16 cellular contexts compared by ENCODE assay signal in genomic region chr18:12315911-12316310, GRCh38. TPM values are rescaled to one million over a fixed set of nuclear protein-coding genes. Genes with fewer than 3 reads are reported as not detected.
A peak's percentile ranks its signal among the peaks of the same experiment; 100 is the strongest.
DNase-seq lines count a peak whose midpoint lies in the region; ATAC-seq, FAIRE-seq and TF ChIP-seq lines count a peak whose summit lies in the region.
"Had no signal": no experiment of that assay in that cellular context is flagged by ENCODE, and none has a peak within 500 bp of the region (broad histone marks: within the 10 kb centered on the region; RNA-seq: fewer than 3 reads in every experiment).

No MANE protein-coding gene starts in this region.

- H3K9me3 ChIP-seq in body of pancreas (no peaks in the 10 kb centered on the region), spleen (peaks cover 4 to 20% (median 16%) of the 10 kb centered on the region in 8 donors)

- intact Hi-C loops in body of pancreas (cut with DNase I) = no loop called here
- intact Hi-C loops in left cardiac atrium (cut with DNase I) = no loop called here
- intact Hi-C loops in spleen (cut with DNase I; ENCODE audit: low total_unique reads) = no loop called here
- intact Hi-C loops in left colon (cut with DNase I, micrococcal nuclease) = no loop called here

- H3K4me1 ChIP-seq in body of pancreas = peaks cover 43% of the 10 kb centered on the region
- H3K4me1 ChIP-seq in spleen = peaks cover 6 to 44% (median 32%) of the 10 kb centered on the region in 6 donors
- H3K4me1 ChIP-seq: adrenal gland had no signal

- H3K36me3 ChIP-seq in body of pancreas (replicated peaks in 1 of 2; ENCODE audit: insufficient read depth in 1 of 2, low read depth in 2 of 2) = peaks cover 0 to 3% of the 10 kb centered on the region in 2 donors
- peaks cover 0 to 42% (median 3%) of the 10 kb centered on the region in 6 donors for H3K36me3 ChIP-seq in spleen

- H3K27ac ChIP-seq in body of pancreas (peak overlapping the region in 2 of 4 donors; percentile 2 to 18), spleen (peak overlapping the region in 4 of 8 donors; percentile 6 to 66 (median 28))

- TF ChIP-seq POLR2A in GM12891 (IDR thresholded peaks at IDR 0.05; ENCODE audit: low read depth, low read length) = no peak
- TF ChIP-seq POLR2A in body of pancreas (IDR thresholded peaks at IDR 0.05) = no peak
- no peak for TF ChIP-seq POLR2A in spleen (IDR thresholded peaks at IDR 0.05)

- peak; percentile 54 for FAIRE-seq in GM12891 (lab: Jason Lieb, UNC)

- ATAC-seq in body of pancreas (peak; percentile 38), left cardiac atrium (peak; percentile 71 to 77), left colon (no peak)
- ATAC-seq: activated T-cell treated with anti-CD3 and anti-CD28 coated beads, Interleukin-2, amount 50 U/mL, for 4 hours had no signal

- DNase-seq in GM12891 (ENCODE audit: insufficient read length, low spot score) (no peak), body of pancreas (peak in 3 of 4 donors; percentile 49 to 66 (median 55)), left cardiac atrium (peak; percentile 79), spleen (peak; percentile 62), NCI-H510A (lab: John Stamatoyannopoulos, UW) (no peak), left colon (no peak), DMS114 treated with DMSO at 0.1 percent for 48 hours (lab: John Stamatoyannopoulos, UW; ENCODE audit: unreplicated experiment) (no peak), ureter (ENCODE audit: low spot score) (no peak)
- DNase-seq: activated CD4-positive, alpha-beta T cell treated with anti-CD3 and anti-CD28 coated beads, Interleukin-2, amount 10 ng/mL, durations not matched to agents 7 days and 5 days; activated T-cell treated with anti-CD3 and anti-CD28 coated beads, Interleukin-2, amount 50 U/mL, for 4 hours; DMS79; glutamatergic neuron; NCI-H1436 treated with DMSO at 0.1 percent for 48 hours; stimulated activated CD4-positive, alpha-beta T cell treated with anti-CD3 and anti-CD28 coated beads, Interleukin-12 subunit alpha, Interleukin-12 subunit beta, amount 100 ng/mL, for 4 hours; T-helper 2 cell had no signal

- WGBS in body of pancreas, 2 donors = 18 to 35% methylated on average over 3 to 5 of the region's 5 CpGs
- WGBS in spleen, 5 donors = 45 to 71% (median 62%) methylated on average over 3 to 5 of the region's 5 CpGs

- TF ChIP-seq CTCF in body of pancreas (IDR thresholded peaks at IDR 0.05) (no peak), spleen (IDR thresholded peaks at IDR 0.05 in 8 of 11, conservative IDR thresholded peaks at IDR 0.05 in 3 of 11) (no peak)

- H3K4me3 ChIP-seq in body of pancreas (no peak overlapping the region), spleen (no peak overlapping the region)
- H3K4me3 ChIP-seq: adrenal gland had no signal

- H3K27me3 ChIP-seq in body of pancreas = no peaks in the 10 kb centered on the region
- no peaks in the 10 kb centered on the region for H3K27me3 ChIP-seq in spleen (replicated peaks in 1 of 7)
- H3K27me3 ChIP-seq: adrenal gland had no signal

TF ChIP-seq in GM12891, 5 proteins besides CTCF, POLR2A, EP300 and RAD21:
- TF ChIP-seq POU2F2 (IDR thresholded peaks at IDR 0.05; ENCODE audit: low read depth, low read length) (no peak), SPI1 (IDR thresholded peaks at IDR 0.05; ENCODE audit: low read depth, low read length) (no peak), TAF1 (IDR thresholded peaks at IDR 0.05; ENCODE audit: low read depth, low read length) (no peak)

RNA-seq across cellular contexts. Expression of gene TUBB6, which starts 7.9 kb away (rescaled TPM):
- polyA plus RNA-seq in GM12891 (2012; ENCODE audit: low read depth, missing spikeins) = 74.6 TPM
- 100 to 1,000 TPM in 1 of 2 donors, 10 to 100 TPM in 1; 71.1 to 109 TPM for total RNA-seq in body of pancreas
- total RNA-seq in left cardiac atrium = 100 to 1,000 TPM; 211 to 254 TPM
- total RNA-seq in spleen = 10 to 100 TPM; 29.9 to 65.6 (median 51.4) TPM
- polyA plus RNA-seq in spleen = 10 to 100 TPM; 29.0 to 43.4 (median 35.5) TPM
- total RNA-seq in left colon = 10 to 100 TPM in 1 of 2 donors, 1 to 10 TPM in 1; 8.3 to 29.8 TPM
- 101 TPM for total RNA-seq in ureter

Comparison
In these comparisons a context has a peak if more than half of its experiments do, and no peak if none do; other contexts are left out.
1. DNase-seq: peak in body of pancreas (3 of 4), left cardiac atrium (single experiment) and spleen (single experiment); none in GM12891 (single experiment), NCI-H510A (single experiment), left colon (0 of 2), DMS114 treated with DMSO at 0.1 percent for 48 hours (single experiment) and ureter (single experiment).